20 cellular contexts compared by ENCODE assay signal in the genomic region with DNA sequence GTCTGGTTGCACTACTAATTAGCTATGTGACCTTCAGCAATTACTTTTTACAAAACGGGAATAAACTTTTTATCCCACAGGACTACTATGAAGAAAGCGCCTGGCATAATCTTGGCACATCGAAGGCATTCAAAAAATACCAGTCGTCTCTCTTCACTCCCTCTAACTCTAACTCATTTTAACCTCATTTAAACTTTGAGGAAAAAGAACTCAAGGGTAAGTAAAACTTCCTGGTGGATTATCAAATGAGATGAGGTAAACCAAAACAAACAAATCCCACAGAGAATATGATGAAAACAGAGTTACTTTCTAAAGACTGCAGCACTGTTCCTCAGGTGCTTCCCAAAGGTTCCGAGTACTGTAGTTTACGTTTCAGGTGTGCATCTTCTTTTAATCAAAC.
DNase-seq lines count a peak whose midpoint lies in the region; TF ChIP-seq lines count a peak whose summit lies in the region.
"Had no signal": no experiment of that assay in that cellular context is flagged by ENCODE, and none has a peak within 500 bp of the region (broad histone marks: within the 10 kb centered on the region; RNA-seq: fewer than 3 reads in every experiment).

No MANE protein-coding gene starts in this region.

- H3K9me3 Mint-ChIP-seq in MCF 10A (ENCODE audit: unreplicated experiment): no peaks in the 10 kb centered on the region
- H3K9me3 Mint-ChIP-seq in mesothelial cell of epicardium: no peaks in the 10 kb centered on the region
- H3K9me3 Mint-ChIP-seq in activated CD4-positive, alpha-beta memory T cell treated with anti-CD3 and anti-CD28 coated beads, Interleukin-2, amount 10 ng/mL, durations not matched to agents 7 days and 5 days: no peaks in the 10 kb centered on the region
- H3K9me3 Mint-ChIP-seq: CD4-positive, alpha-beta T cell had no signal

- in situ Hi-C loops in mammary epithelial cell (cut with MboI; ENCODE audit: low sequenced_read_pairs in 2 of 2): no loop called here

- intact Hi-C loops in MCF 10A (cut with micrococcal nuclease): no loop called here
- intact Hi-C loops in mammary epithelial cell (cut with micrococcal nuclease): no loop called here

- 85% methylated on average over 6 of the region's 6 CpGs for WGBS in mammary epithelial cell (ENCODE audit: low coverage, missing lambda C conversion rate)
- 95% methylated on average over 6 of the region's 6 CpGs for WGBS in smooth muscle cell (ENCODE audit: low lambda C conversion rate)

- peaks cover 6% of the 10 kb centered on the region for H3F3A ChIP-seq in smooth muscle cell (ENCODE audit: low read depth)

- H3K79me2 ChIP-seq in mammary epithelial cell (ENCODE audit: insufficient read depth, low read length) (peaks cover 63% of the 10 kb centered on the region), smooth muscle cell (ENCODE audit: low read depth) (peaks cover 75% of the 10 kb centered on the region)

- TF ChIP-seq CTCF in MCF 10A (IDR thresholded peaks at IDR 0.05; ENCODE audit: unreplicated experiment) (no peak), mammary epithelial cell (conservative IDR thresholded peaks at IDR 0.05 in 1 of 2, IDR thresholded peaks at IDR 0.05 in 1 of 2; ENCODE audit: extremely low read depth in 1 of 2, insufficient read depth in 1 of 2, low read depth in 1 of 2, low read length in 2 of 2) (no peak), VCaP (conservative IDR thresholded peaks at IDR 0.05) (no peak), mesothelial cell of epicardium (IDR thresholded peaks at IDR 0.05; ENCODE audit: unreplicated experiment) (no peak), smooth muscle cell (IDR thresholded peaks at IDR 0.05; ENCODE audit: borderline replicate concordance, insufficient read depth, poor library complexity, severe bottlenecking) (no peak)

- H3K27ac Mint-ChIP-seq in MCF 10A (ENCODE audit: low read depth, unreplicated experiment): peak overlapping the region; percentile 88
- H3K27ac Mint-ChIP-seq in mesothelial cell of epicardium: peak overlapping the region; percentile 41
- no peak overlapping the region for H3K27ac Mint-ChIP-seq in activated CD4-positive, alpha-beta memory T cell treated with anti-CD3 and anti-CD28 coated beads, Interleukin-2, amount 10 ng/mL, durations not matched to agents 7 days and 5 days
- H3K27ac Mint-ChIP-seq: B cell; CD4-positive, alpha-beta T cell had no signal

- DNase-seq in MCF 10A (ENCODE audit: unreplicated experiment): no peak
- DNase-seq in mammary epithelial cell: no peak
- no peak for DNase-seq in mesothelial cell of epicardium (ENCODE audit: low spot score in 2 of 2, unreplicated experiment in 2 of 2)
- no peak for DNase-seq in smooth muscle cell (lab: John Stamatoyannopoulos, UW; ENCODE audit: unreplicated experiment)
- no peak for DNase-seq in ecto neural progenitor cell (ENCODE audit: low spot score)
- no peak for DNase-seq in activated CD4-positive, alpha-beta memory T cell treated with anti-CD3 and anti-CD28 coated beads, Interleukin-2, amount 10 ng/mL, durations not matched to agents 7 days and 5 days
- DNase-seq in inferior parietal cortex (ENCODE audit: extremely low spot score): no peak
- DNase-seq: Caco-2; CD4-positive, alpha-beta T cell; DMS153; GDM1; GM23248; HCEC 1CT; NCI-H1694 treated with DMSO at 0.1 percent for 48 hours; NCI-H510A treated with DMSO at 0.1 percent for 48 hours; NCI-H774; Right ventricle myocardium superior had no signal

- BruUV-seq in MCF 10A (replicated peaks; lab: Mats Ljungman, UMichigan) (no TSS peak), mammary epithelial cell (replicated peaks; lab: Mats Ljungman, UMichigan) (no TSS peak)

- CTCF ChIA-PET in MCF 10A (lab: Yijun Ruan, JAX) (no interaction called here), mammary epithelial cell (lab: Charles Lee; ENCODE audit: low non-redundant PET) (no interaction called here)
- CTCF ChIA-PET in activated CD4-positive, alpha-beta memory T cell treated with anti-CD3 and anti-CD28 coated beads, Interleukin-2, amount 10 ng/mL, durations not matched to agents 7 days and 5 days (lab: Charles Lee): no interaction called here

- H3K27ac ChIP-seq in mammary epithelial cell (ENCODE audit: insufficient read depth, low read depth, low read length) (no peak overlapping the region), VCaP (peak overlapping the region; percentile 47), smooth muscle cell (ENCODE audit: low read depth) (peak overlapping the region; percentile 48)
- H3K27ac ChIP-seq: GM23248 had no signal

- H3K4me1 ChIP-seq in mammary epithelial cell (ENCODE audit: insufficient read depth, low read length) (peaks cover 8% of the 10 kb centered on the region), smooth muscle cell (ENCODE audit: low read depth) (peaks cover 44% of the 10 kb centered on the region)

- H3K4me3 Mint-ChIP-seq in MCF 10A (ENCODE audit: unreplicated experiment) (no peak overlapping the region), mesothelial cell of epicardium (no peak overlapping the region)
- H3K4me3 Mint-ChIP-seq in activated CD4-positive, alpha-beta memory T cell treated with anti-CD3 and anti-CD28 coated beads, Interleukin-2, amount 10 ng/mL, durations not matched to agents 7 days and 5 days: no peak overlapping the region
- H3K4me3 Mint-ChIP-seq: B cell; CD4-positive, alpha-beta T cell had no signal

- H3K4me2 ChIP-seq in mammary epithelial cell (ENCODE audit: insufficient read depth, low read depth, low read length) (no peak overlapping the region), smooth muscle cell (peak overlapping the region; percentile 38)

- no peaks in the 10 kb centered on the region for H3K36me3 Mint-ChIP-seq in MCF 10A (ENCODE audit: insufficient read depth, unreplicated experiment)
- H3K36me3 Mint-ChIP-seq in mesothelial cell of epicardium: no peaks in the 10 kb centered on the region
- H3K36me3 Mint-ChIP-seq in activated CD4-positive, alpha-beta memory T cell treated with anti-CD3 and anti-CD28 coated beads, Interleukin-2, amount 10 ng/mL, durations not matched to agents 7 days and 5 days (ENCODE audit: low read depth): no peaks in the 10 kb centered on the region

- H3K27me3 ChIP-seq in mammary epithelial cell (ENCODE audit: insufficient read depth, low read length): no peaks in the 10 kb centered on the region
- H3K27me3 ChIP-seq in smooth muscle cell (ENCODE audit: low read depth): no peaks in the 10 kb centered on the region

- H3K4me3 ChIP-seq in mammary epithelial cell (replicated peaks in 1 of 3; ENCODE audit: insufficient read depth in 1 of 3, low read depth in 2 of 3, low read length in 3 of 3) (no peak overlapping the region), smooth muscle cell (no peak overlapping the region)
- H3K4me3 ChIP-seq: GM23248, K562 had no signal

- POLR2A ChIA-PET in MCF 10A (lab: Yijun Ruan, JAX): interaction anchor here (0.5 to 2.0 kb wide), 4 partner anchors 12 to 74 kb away, joined by 3 to 10 read pairs (median 3); no protein-coding TSS in a partner anchor
- POLR2A ChIA-PET in activated CD4-positive, alpha-beta memory T cell treated with anti-CD3 and anti-CD28 coated beads, Interleukin-2, amount 10 ng/mL, durations not matched to agents 7 days and 5 days (lab: Charles Lee): no interaction called here

- H3K9ac ChIP-seq in mammary epithelial cell (ENCODE audit: insufficient read depth, low read length) (no peak overlapping the region), smooth muscle cell (ENCODE audit: low read depth) (peak overlapping the region; percentile 16)
- H3K9ac ChIP-seq: GM23248 had no signal

- H2AFZ ChIP-seq in mammary epithelial cell (ENCODE audit: low read depth, low read length) (no peak overlapping the region), smooth muscle cell (ENCODE audit: low read depth) (no peak overlapping the region)
- H2AFZ ChIP-seq: GM23248 had no signal

- H3K36me3 ChIP-seq in mammary epithelial cell (ENCODE audit: insufficient read depth, low read length) (peaks cover 2% of the 10 kb centered on the region), smooth muscle cell (ENCODE audit: low read depth) (no peaks in the 10 kb centered on the region)

- dilution Hi-C loops in mammary epithelial cell (cut with HindIII; ENCODE audit: low sequenced_read_pairs): no loop called here

- H3K27me3 Mint-ChIP-seq in MCF 10A (ENCODE audit: insufficient read depth, unreplicated experiment) (no peaks in the 10 kb centered on the region), mesothelial cell of epicardium (ENCODE audit: low read depth) (no peaks in the 10 kb centered on the region)
- H3K27me3 Mint-ChIP-seq in activated CD4-positive, alpha-beta memory T cell treated with anti-CD3 and anti-CD28 coated beads, Interleukin-2, amount 10 ng/mL, durations not matched to agents 7 days and 5 days: peaks cover 2% of the 10 kb centered on the region
- H3K27me3 Mint-ChIP-seq: B cell; CD4-positive, alpha-beta T cell had no signal

- H3K4me1 Mint-ChIP-seq in MCF 10A (ENCODE audit: insufficient read depth, unreplicated experiment): peaks cover 28% of the 10 kb centered on the region
- H3K4me1 Mint-ChIP-seq in mesothelial cell of epicardium: peaks cover 47% of the 10 kb centered on the region
- H3K4me1 Mint-ChIP-seq in activated CD4-positive, alpha-beta memory T cell treated with anti-CD3 and anti-CD28 coated beads, Interleukin-2, amount 10 ng/mL, durations not matched to agents 7 days and 5 days: no peaks in the 10 kb centered on the region

- H3K9me3 ChIP-seq in mammary epithelial cell (replicated peaks; ENCODE audit: insufficient read depth, low read length) (no peaks in the 10 kb centered on the region), smooth muscle cell (replicated peaks; ENCODE audit: low read depth) (no peaks in the 10 kb centered on the region)
- H3K9me3 ChIP-seq: Caco-2 had no signal

- H4K20me1 ChIP-seq in mammary epithelial cell (ENCODE audit: insufficient read depth, low read length): no peaks in the 10 kb centered on the region
- H4K20me1 ChIP-seq in smooth muscle cell (ENCODE audit: low read depth): peaks cover 50% of the 10 kb centered on the region
